ENCODE assay signal across 9 cellular contexts in the genomic region with DNA sequence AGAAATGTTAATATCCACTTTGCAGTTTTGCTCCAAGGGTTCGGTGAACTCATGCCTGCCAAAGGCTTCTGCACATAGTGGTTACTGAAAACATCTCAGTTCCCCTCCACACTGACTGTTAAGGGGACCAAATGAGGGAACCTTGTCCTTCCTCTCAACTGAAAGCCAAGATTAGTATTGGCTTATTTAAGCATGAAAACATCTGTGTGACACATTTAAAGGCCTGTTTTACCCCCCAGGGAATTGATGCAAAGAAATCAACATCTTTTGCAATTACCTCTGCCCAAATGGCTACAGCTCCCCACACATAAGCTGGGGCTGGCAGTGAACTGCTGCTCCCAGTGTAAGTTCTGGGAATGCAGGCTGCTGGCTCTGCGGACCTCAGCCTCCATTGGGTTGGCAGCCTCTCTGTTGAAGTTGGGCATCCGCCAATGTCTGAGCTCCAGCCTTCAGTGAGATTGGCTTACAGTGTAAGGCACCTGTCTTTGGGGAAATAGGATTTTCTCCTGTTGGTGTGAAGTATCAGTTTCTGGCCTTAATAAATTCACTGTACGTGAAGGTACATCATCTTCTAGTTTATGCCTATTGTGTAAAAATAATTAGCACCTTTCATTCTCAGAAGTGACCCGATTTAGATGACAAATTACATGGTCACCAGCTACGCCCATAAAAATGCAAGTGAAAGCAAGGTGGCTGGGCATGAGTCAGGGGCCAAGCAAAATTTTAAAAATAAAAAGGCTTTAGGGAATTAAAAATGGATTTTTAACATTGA.
DNase-seq lines count a peak whose midpoint lies in the region; ATAC-seq, FAIRE-seq and TF ChIP-seq lines count a peak whose summit lies in the region.
"Had no signal": no experiment of that assay in that cellular context is flagged by ENCODE, and none has a peak within 500 bp of the region (broad histone marks: within the 10 kb centered on the region; RNA-seq: fewer than 3 reads in every experiment).

No MANE protein-coding gene starts in this region.

- SMC1A ChIA-PET in GM12878 (lab: Charles Lee; ENCODE audit: uncharacterized antibody, unreplicated experiment), result interaction anchor here (0.7 to 10.9 kb wide), 20 partner anchors 16 to 297 kb away, joined by 3 to 156 read pairs (median 6); no protein-coding TSS in a partner anchor

- TF ChIP-seq POLR2A in GM12878 (IDR thresholded peaks at IDR 0.05; ENCODE audit: low read depth, low read length), result no peak

- POLR2A ChIA-PET in GM12878 (lab: Charles Lee), result interaction anchor here (1.2 to 4.0 kb wide), 3 partner anchors 24 to 28 kb away, joined by 3 to 11 read pairs (median 9); no protein-coding TSS in a partner anchor

- 0 out of 2 replicates have a peak, but pooled peaks have one; percentile 0 for TF ChIP-seq RAD21 in GM12878 (IDR thresholded peaks at IDR 0.05; ENCODE audit: insufficient read depth, low read depth, low read length)

- no peaks in the 10 kb centered on the region for H3K79me2 ChIP-seq in GM12878 (ENCODE audit: control insufficient read depth, insufficient read depth, low read length)

- in situ Hi-C loops in GM12878 (cut with MboI), result no loop called here

- RAD21 ChIA-PET in GM12878 (lab: Charles Lee; ENCODE audit: unreplicated experiment), result interaction anchor here (1.2 to 9.6 kb wide), 15 partner anchors 20 to 297 kb away, joined by 3 to 167 read pairs (median 6); no protein-coding TSS in a partner anchor

- no peaks in the 10 kb centered on the region for H3K9me3 ChIP-seq in GM12878 (replicated peaks; ENCODE audit: control insufficient read depth, insufficient read depth, low read length)
- H3K9me3 ChIP-seq in WERI-Rb-1 (ENCODE audit: severe bottlenecking), result no peaks in the 10 kb centered on the region

- peaks cover 56% of the 10 kb centered on the region for H3K4me1 ChIP-seq in GM12878 (ENCODE audit: control insufficient read depth, insufficient read depth, low read length)

- peak; percentile 61 to 86; a peak in 3 of 4 replicates for TF ChIP-seq EP300 in GM12878 (IDR thresholded peaks at IDR 0.05; ENCODE audit: borderline replicate concordance in 1 of 2, control insufficient read depth in 1 of 2, low read depth in 2 of 2, low read length in 2 of 2)

- CTCF ChIA-PET in GM12878 (lab: Yijun Ruan, JAX), result interaction anchor here (0.6 to 10.6 kb wide), 14 partner anchors 16 to 837 kb away, joined by 3 to 157 read pairs (median 16); no protein-coding TSS in a partner anchor

- H4K20me1 ChIP-seq in GM12878 (ENCODE audit: control insufficient read depth, insufficient read depth), result no peaks in the 10 kb centered on the region

- no peak for FAIRE-seq in GM12878 (lab: Jason Lieb, UNC)

- H3K27me3 ChIP-seq in GM12878 (replicated peaks in 1 of 2; ENCODE audit: control insufficient read depth in 2 of 2, insufficient read depth in 2 of 2, low read length in 1 of 2) (no peaks in the 10 kb centered on the region), WERI-Rb-1 (ENCODE audit: insufficient read depth, low read depth, severe bottlenecking) (no peaks in the 10 kb centered on the region)

- H3K36me3 ChIP-seq in GM12878 (ENCODE audit: control insufficient read depth in 2 of 2, insufficient read depth in 2 of 2, low read length in 1 of 2) (no peaks in the 10 kb centered on the region), WERI-Rb-1 (no peaks in the 10 kb centered on the region; the same call in 1 of the 2 replicates)

- H3K4me3 ChIP-seq in GM12878 (peak overlapping the region; percentile 3; the same call in 1 of the 2 replicates), WERI-Rb-1 (ENCODE audit: low read depth, low read length) (no peak overlapping the region)

- peak; percentile 80 for ATAC-seq in GM19395 (IDR thresholded peaks at IDR 0.05; ENCODE audit: unreplicated experiment)
- ATAC-seq in HG03139 (IDR thresholded peaks at IDR 0.05; ENCODE audit: unreplicated experiment), result peak; percentile 67
- ATAC-seq in GM12878, result peak; percentile 86

- peak overlapping the region; percentile 88 for H3K27ac ChIP-seq in GM12878 (ENCODE audit: control insufficient read depth, insufficient read depth)
- no peak overlapping the region for H3K27ac ChIP-seq in WERI-Rb-1
- H3K27ac ChIP-seq: epithelial cell of prostate had no signal

- DNase-seq in GM12878 (ENCODE audit: low read depth, low spot score) (peak; percentile 95), retina (peak; percentile 31), SIG-M5 treated with dmso at 0.1 percent for 504 hours (lab: John Stamatoyannopoulos, UW; ENCODE audit: unreplicated experiment) (no peak), NCI-H146 treated with DMSO at 0.1 percent for 48 hours (lab: John Stamatoyannopoulos, UW; ENCODE audit: unreplicated experiment) (no peak), WERI-Rb-1 (no peak), NOMO-1 treated with dmso at 0.1 percent for 144 hours (lab: John Stamatoyannopoulos, UW; ENCODE audit: unreplicated experiment) (no peak)

- no peak for TF ChIP-seq CTCF in GM12878 (IDR thresholded peaks at IDR 0.05 in 2 of 3, conservative IDR thresholded peaks at IDR 0.05 in 1 of 3; ENCODE audit: control insufficient read depth in 2 of 3, extremely low read depth in 1 of 3, insufficient read depth in 1 of 3, low read depth in 3 of 3, low read length in 3 of 3)
- TF ChIP-seq CTCF in WERI-Rb-1 (IDR thresholded peaks at IDR 0.05; ENCODE audit: low read depth, low read length), result no peak

- peak overlapping the region; percentile 80 for H3K4me2 ChIP-seq in GM12878 (ENCODE audit: control insufficient read depth, insufficient read depth)

- H2AFZ ChIP-seq in GM12878 (ENCODE audit: control insufficient read depth, low read depth, low read length), result no peak overlapping the region

- BruUV-seq in GM12878 (replicated peaks; lab: Mats Ljungman, UMichigan), result no TSS peak

- peak overlapping the region; percentile 51; the same call in 1 of the 2 replicates for H3K9ac ChIP-seq in GM12878 (ENCODE audit: control insufficient read depth, insufficient read depth, low read length)

- intact Hi-C loops in GM12878 (cut with micrococcal nuclease; ENCODE audit: unreplicated experiment), result loop anchor here (1.0 kb wide), 3 partner anchors 24 to 28 kb away; no protein-coding TSS in a partner anchor

- WGBS in GM12878 (ENCODE audit: insufficient coverage, insufficient replicate concordance, low lambda C conversion rate, missing lambda C conversion rate), result 9% methylated on average over 6 of the region's 6 CpGs

TF ChIP-seq in GM12878, 131 proteins besides CTCF, POLR2A, EP300 and RAD21 (continues in another document):
- no peak for TF ChIP-seq SMC3 (IDR thresholded peaks at IDR 0.05; ENCODE audit: borderline replicate concordance, low read length)
- peak; percentile 96 for TF ChIP-seq SMARCA5 (IDR thresholded peaks at IDR 0.05)
- TF ChIP-seq BACH1 (IDR thresholded peaks at IDR 0.05; ENCODE audit: borderline replicate concordance), result no peak; the same call in 1 of the 2 replicates
- TF ChIP-seq JUND (IDR thresholded peaks at IDR 0.05; ENCODE audit: low read depth, low read length), result no peak
- TF ChIP-seq, protein P1, sequence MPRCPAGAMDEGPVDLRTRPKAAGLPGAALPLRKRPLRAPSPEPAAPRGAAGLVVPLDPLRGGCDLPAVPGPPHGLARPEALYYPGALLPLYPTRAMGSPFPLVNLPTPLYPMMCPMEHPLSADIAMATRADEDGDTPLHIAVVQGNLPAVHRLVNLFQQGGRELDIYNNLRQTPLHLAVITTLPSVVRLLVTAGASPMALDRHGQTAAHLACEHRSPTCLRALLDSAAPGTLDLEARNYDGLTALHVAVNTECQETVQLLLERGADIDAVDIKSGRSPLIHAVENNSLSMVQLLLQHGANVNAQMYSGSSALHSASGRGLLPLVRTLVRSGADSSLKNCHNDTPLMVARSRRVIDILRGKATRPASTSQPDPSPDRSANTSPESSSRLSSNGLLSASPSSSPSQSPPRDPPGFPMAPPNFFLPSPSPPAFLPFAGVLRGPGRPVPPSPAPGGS (IDR thresholded peaks at IDR 0.05; ENCODE audit: borderline replicate concordance, insufficient read depth, low read depth, low read length, poor library complexity, severe bottlenecking), result peak; percentile 20
- peak; percentile 13; the same call in 1 of the 2 replicates for TF ChIP-seq CREB1 (IDR thresholded peaks at IDR 0.05; ENCODE audit: low read depth)
- TF ChIP-seq KAT2A (conservative IDR thresholded peaks at IDR 0.05; ENCODE audit: control insufficient read depth, low read depth, low read length), result no peak
- TF ChIP-seq, protein P2, sequence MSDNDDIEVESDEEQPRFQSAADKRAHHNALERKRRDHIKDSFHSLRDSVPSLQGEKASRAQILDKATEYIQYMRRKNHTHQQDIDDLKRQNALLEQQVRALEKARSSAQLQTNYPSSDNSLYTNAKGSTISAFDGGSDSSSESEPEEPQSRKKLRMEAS (IDR thresholded peaks at IDR 0.05; ENCODE audit: low read depth, low read length), result no peak
- TF ChIP-seq MYB (IDR thresholded peaks at IDR 0.05; ENCODE audit: borderline replicate concordance, low read depth, low read length), result no peak
- TF ChIP-seq ESRRA (IDR thresholded peaks at IDR 0.05; ENCODE audit: low read length), result no peak
- no peak for TF ChIP-seq CBX3 (IDR thresholded peaks at IDR 0.05; ENCODE audit: borderline replicate concordance, low read depth)
- TF ChIP-seq GATAD2B (conservative IDR thresholded peaks at IDR 0.05; ENCODE audit: low read depth), result peak; percentile 80
- no peak for TF ChIP-seq HDGF (IDR thresholded peaks at IDR 0.05)
- no peak for TF ChIP-seq YY1 (IDR thresholded peaks at IDR 0.05; ENCODE audit: low read depth, low read length)
- no peak for TF ChIP-seq BRCA1 (IDR thresholded peaks at IDR 0.05; ENCODE audit: low read depth, low read length)
- TF ChIP-seq, protein P3, sequence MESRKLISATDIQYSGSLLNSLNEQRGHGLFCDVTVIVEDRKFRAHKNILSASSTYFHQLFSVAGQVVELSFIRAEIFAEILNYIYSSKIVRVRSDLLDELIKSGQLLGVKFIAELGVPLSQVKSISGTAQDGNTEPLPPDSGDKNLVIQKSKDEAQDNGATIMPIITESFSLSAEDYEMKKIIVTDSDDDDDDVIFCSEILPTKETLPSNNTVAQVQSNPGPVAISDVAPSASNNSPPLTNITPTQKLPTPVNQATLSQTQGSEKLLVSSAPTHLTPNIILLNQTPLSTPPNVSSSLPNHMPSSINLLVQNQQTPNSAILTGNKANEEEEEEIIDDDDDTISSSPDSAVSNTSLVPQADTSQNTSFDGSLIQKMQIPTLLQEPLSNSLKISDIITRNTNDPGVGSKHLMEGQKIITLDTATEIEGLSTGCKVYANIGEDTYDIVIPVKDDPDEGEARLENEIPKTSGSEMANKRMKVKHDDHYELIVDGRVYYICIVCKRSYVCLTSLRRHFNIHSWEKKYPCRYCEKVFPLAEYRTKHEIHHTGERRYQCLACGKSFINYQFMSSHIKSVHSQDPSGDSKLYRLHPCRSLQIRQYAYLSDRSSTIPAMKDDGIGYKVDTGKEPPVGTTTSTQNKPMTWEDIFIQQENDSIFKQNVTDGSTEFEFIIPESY (IDR thresholded peaks at IDR 0.05), result no peak
- TF ChIP-seq CREM (IDR thresholded peaks at IDR 0.05; ENCODE audit: low read depth), result peak; percentile 32; the same call in 1 of the 2 replicates
- TF ChIP-seq TCF3 (IDR thresholded peaks at IDR 0.05; ENCODE audit: borderline replicate concordance, insufficient read depth, low read depth, low read length), result no peak
- TF ChIP-seq RUNX3 (IDR thresholded peaks at IDR 0.05; ENCODE audit: low read length), result peak; percentile 89

Comparison
In these comparisons a context has a peak if more than half of its experiments do, and no peak if none do; other contexts are left out.
1. DNase-seq: peak in GM12878 (single experiment) and retina (single experiment); none in SIG-M5 treated with dmso at 0.1 percent for 504 hours (single experiment), NCI-H146 treated with DMSO at 0.1 percent for 48 hours (single experiment), WERI-Rb-1 (single experiment) and NOMO-1 treated with dmso at 0.1 percent for 144 hours (single experiment).
2. Peak in every context shown above with its lines, with median percentiles within 50 percentile points of each other: ATAC-seq.